26 cellular contexts compared by ENCODE assay signal in the genomic region with DNA sequence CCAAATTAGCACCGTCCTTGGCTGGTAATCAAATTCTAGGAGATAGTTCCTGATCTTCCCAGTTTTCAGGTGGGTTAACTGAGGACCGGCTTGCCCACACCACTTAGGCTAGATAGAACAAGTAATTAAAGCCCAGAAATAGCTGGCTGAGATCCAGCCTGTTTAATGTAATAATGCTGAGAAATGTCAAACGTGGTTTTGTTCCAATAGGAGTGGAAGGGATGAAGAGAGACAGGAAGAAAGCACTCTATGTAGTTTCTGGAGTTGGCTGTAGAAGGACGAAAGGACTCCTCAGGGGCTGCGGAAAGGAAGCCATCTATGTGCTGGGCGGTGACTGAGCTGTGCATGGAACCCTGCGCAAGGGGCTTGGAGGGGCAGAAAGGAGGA. TPM values are rescaled to one million over a fixed set of nuclear protein-coding genes. Genes with fewer than 3 reads are reported as not detected.
DNase-seq lines count a peak whose midpoint lies in the region; ATAC-seq and TF ChIP-seq lines count a peak whose summit lies in the region.
"Had no signal": no experiment of that assay in that cellular context is flagged by ENCODE, and none has a peak within 500 bp of the region (broad histone marks: within the 10 kb centered on the region; RNA-seq: fewer than 3 reads in every experiment).

No MANE protein-coding gene starts in this region.

- DNase-seq in left ventricle myocardium inferior (no peak), left cardiac atrium (no peak), mesenchymal stem cell (peak; percentile 62), hepatocyte (ENCODE audit: low spot score) (no peak), T-helper 1 cell (no peak), left lobe of liver (ENCODE audit: low spot score) (no peak)
- no peak for DNase-seq in activated T-cell treated with anti-CD3 and anti-CD28 coated beads, Interleukin-2, amount 50 U/mL, for 24 hours
- DNase-seq: activated CD4-positive, alpha-beta T cell treated with anti-CD3 and anti-CD28 coated beads, Interleukin-2, amount 50 U/mL, for 1 hour; activated CD8-positive, alpha-beta memory T cell treated with anti-CD3 and anti-CD28 coated beads, Interleukin-2, amount 50 U/mL, for 4 hours; activated effector memory CD4-positive, alpha-beta T cell treated with anti-CD3 and anti-CD28 coated beads, Interleukin-2, amount 50 U/mL, for 16 hours; caudate nucleus; CD4-positive, alpha-beta memory T cell; DMS79 treated with DMSO at 0.1 percent for 48 hours; hippocampal formation; islet precursor cell; NCI-H1048; NCI-H2171; OCI-M1; SIG-M5; spleen; stimulated activated CD8-positive, alpha-beta memory T cell treated with anti-CD3 and anti-CD28 coated beads, Interleukin-4, amount 100 ng/mL, for 48 hours; T-helper 17 cell had no signal

- H3K27me3 ChIP-seq in left ventricle myocardium inferior (ENCODE audit: low read depth) = no peaks in the 10 kb centered on the region
- no peaks in the 10 kb centered on the region for H3K27me3 ChIP-seq in mesenchymal stem cell (ENCODE audit: control insufficient read depth in 1 of 2, insufficient read depth in 1 of 2, low read length in 2 of 2)
- H3K27me3 ChIP-seq in hepatocyte = no peaks in the 10 kb centered on the region

- TF ChIP-seq CTCF in left ventricle myocardium inferior (IDR thresholded peaks at IDR 0.05; ENCODE audit: borderline replicate concordance) (no peak), brain (conservative IDR thresholded peaks at IDR 0.05) (no peak), hepatocyte (IDR thresholded peaks at IDR 0.05; ENCODE audit: poor library complexity) (no peak)

- WGBS in mesenchymal stem cell = 55% methylated on average over 7 of the region's 7 CpGs
- 78% methylated on average over 7 of the region's 7 CpGs for WGBS in hepatocyte (ENCODE audit: low lambda C conversion rate, missing lambda C conversion rate)

- H3K4me3 Mint-ChIP-seq in brain = no peak overlapping the region
- H3K4me3 Mint-ChIP-seq in activated T-cell treated with anti-CD3 and anti-CD28 coated beads, Interleukin-2, amount 50 U/mL, for 24 hours = no peak overlapping the region
- H3K4me3 Mint-ChIP-seq: CD4-positive, alpha-beta memory T cell; T-helper 17 cell had no signal

- H2AFZ ChIP-seq in mesenchymal stem cell (ENCODE audit: low read depth, low read length) (no peak overlapping the region), hepatocyte (no peak overlapping the region)

- H3K4me1 Mint-ChIP-seq in brain = peaks cover 55% of the 10 kb centered on the region
- peaks cover 3% of the 10 kb centered on the region for H3K4me1 Mint-ChIP-seq in activated T-cell treated with anti-CD3 and anti-CD28 coated beads, Interleukin-2, amount 50 U/mL, for 24 hours (ENCODE audit: low read depth)

- peak overlapping the region; percentile 7 to 35 for H3K4ac ChIP-seq in mesenchymal stem cell (ENCODE audit: low read depth in 1 of 2, low read length in 2 of 2)

- H3K4me1 ChIP-seq in left ventricle myocardium inferior (peaks cover 96% of the 10 kb centered on the region), mesenchymal stem cell (ENCODE audit: control insufficient read depth, insufficient read depth, low read depth, low read length) (peaks cover 38% of the 10 kb centered on the region), hepatocyte (ENCODE audit: insufficient read depth) (no peaks in the 10 kb centered on the region)

- H3K9me2 ChIP-seq in hepatocyte (replicated peaks; ENCODE audit: insufficient read depth) = no peaks in the 10 kb centered on the region

- H3K9ac ChIP-seq in mesenchymal stem cell (ENCODE audit: low read length) = peak overlapping the region; percentile 47
- H3K9ac ChIP-seq: KMS-11 had no signal

- H3K23ac ChIP-seq in mesenchymal stem cell (ENCODE audit: low read length in 2 of 2) = no peak overlapping the region

- H3K9me3 ChIP-seq in left ventricle myocardium inferior (replicated peaks) (no peaks in the 10 kb centered on the region), mesenchymal stem cell (ENCODE audit: control insufficient read depth, low read length) (no peaks in the 10 kb centered on the region), hepatocyte (ENCODE audit: low read depth) (no peaks in the 10 kb centered on the region)
- H3K9me3 ChIP-seq: spleen had no signal

- H2BK5ac ChIP-seq in mesenchymal stem cell (ENCODE audit: low read depth, low read length, poor library complexity, severe bottlenecking) = no peak overlapping the region

- no peak overlapping the region for H2BK15ac ChIP-seq in mesenchymal stem cell (ENCODE audit: low read depth, poor library complexity, severe bottlenecking)

- no peaks in the 10 kb centered on the region for H3K79me2 ChIP-seq in hepatocyte

- no peaks in the 10 kb centered on the region for H3K36me3 Mint-ChIP-seq in brain
- H3K36me3 Mint-ChIP-seq in activated T-cell treated with anti-CD3 and anti-CD28 coated beads, Interleukin-2, amount 50 U/mL, for 24 hours (ENCODE audit: low read depth) = no peaks in the 10 kb centered on the region
- H3K36me3 Mint-ChIP-seq: CD4-positive, alpha-beta memory T cell had no signal

- no peak overlapping the region for H3K4me2 ChIP-seq in mesenchymal stem cell (ENCODE audit: low read length, poor library complexity, severe bottlenecking)
- H3K4me2 ChIP-seq in hepatocyte = no peak overlapping the region
- H3K4me2 ChIP-seq: KMS-11 had no signal

- no peak overlapping the region for H2BK120ac ChIP-seq in mesenchymal stem cell (ENCODE audit: low read depth, low read length)

- H3K9me3 Mint-ChIP-seq in brain = peaks cover 0 to 2% (median 0%) of the 10 kb centered on the region in 5 experiments
- no peaks in the 10 kb centered on the region for H3K9me3 Mint-ChIP-seq in activated T-cell treated with anti-CD3 and anti-CD28 coated beads, Interleukin-2, amount 50 U/mL, for 24 hours
- H3K9me3 Mint-ChIP-seq: CD4-positive, alpha-beta memory T cell had no signal

- ATAC-seq in left cardiac atrium = no peak
- ATAC-seq in left lobe of liver = no peak
- ATAC-seq: T-helper 17 cell had no signal

- H3K18ac ChIP-seq in mesenchymal stem cell (ENCODE audit: low read depth in 1 of 2, low read length in 2 of 2) = peak overlapping the region in 1 of 2 experiments; percentile 18

- H3K4me3 ChIP-seq in left ventricle myocardium inferior (no peak overlapping the region), mesenchymal stem cell (ENCODE audit: insufficient read depth in 1 of 2, low read depth in 1 of 2, low read length in 2 of 2) (no peak overlapping the region), hepatocyte (no peak overlapping the region)
- H3K4me3 ChIP-seq: spleen had no signal

- no peak overlapping the region for H4K91ac ChIP-seq in mesenchymal stem cell (ENCODE audit: low read length)

- H3K27ac ChIP-seq in left ventricle myocardium inferior (replicated peaks) (peak overlapping the region; percentile 81), mesenchymal stem cell (ENCODE audit: low read length, poor library complexity, severe bottlenecking) (no peak overlapping the region), hepatocyte (no peak overlapping the region)
- H3K27ac ChIP-seq: KMS-11, spleen, VCaP had no signal

- no peaks in the 10 kb centered on the region for H3K27me3 Mint-ChIP-seq in brain
- no peaks in the 10 kb centered on the region for H3K27me3 Mint-ChIP-seq in activated T-cell treated with anti-CD3 and anti-CD28 coated beads, Interleukin-2, amount 50 U/mL, for 24 hours
- H3K27me3 Mint-ChIP-seq: CD4-positive, alpha-beta memory T cell had no signal

- H3K36me3 ChIP-seq in left ventricle myocardium inferior = no peaks in the 10 kb centered on the region
- no peaks in the 10 kb centered on the region for H3K36me3 ChIP-seq in mesenchymal stem cell (ENCODE audit: control insufficient read depth in 1 of 2, insufficient read depth in 2 of 2, low read depth in 1 of 2, low read length in 2 of 2)
- H3K36me3 ChIP-seq in hepatocyte (replicated peaks; ENCODE audit: insufficient read depth, low read depth) = no peaks in the 10 kb centered on the region
- H3K36me3 ChIP-seq: spleen had no signal

- no peak overlapping the region for H3K14ac ChIP-seq in mesenchymal stem cell (ENCODE audit: low read length in 2 of 2)

- H2AK5ac ChIP-seq in mesenchymal stem cell (ENCODE audit: low read length, severe bottlenecking) = no peak overlapping the region

- no peaks in the 10 kb centered on the region for H4K20me1 ChIP-seq in hepatocyte (ENCODE audit: insufficient read depth, poor library complexity, severe bottlenecking)

- peak overlapping the region; percentile 45 to 80 for H2BK12ac ChIP-seq in mesenchymal stem cell (ENCODE audit: low read length in 2 of 2)

- peaks cover 25% of the 10 kb centered on the region for H3K79me1 ChIP-seq in mesenchymal stem cell (replicated peaks; ENCODE audit: low read length, poor library complexity, severe bottlenecking)

- intact Hi-C loops in left ventricle myocardium inferior (cut with micrococcal nuclease) (no loop called here), left cardiac atrium (cut with DNase I) (loop anchor here in 1 of 2 donors (5.0 kb wide), 1 partner anchor 235 kb away; no protein-coding TSS in a partner anchor)

- H4K8ac ChIP-seq in mesenchymal stem cell (ENCODE audit: low read length) = no peak overlapping the region

- H3K27ac Mint-ChIP-seq in brain = peak overlapping the region in 3 of 5 experiments; percentile 18 to 23 (median 19)
- H3K27ac Mint-ChIP-seq in activated T-cell treated with anti-CD3 and anti-CD28 coated beads, Interleukin-2, amount 50 U/mL, for 24 hours = no peak overlapping the region
- H3K27ac Mint-ChIP-seq: CD4-positive, alpha-beta memory T cell; progenitor cell of endocrine pancreas; T-helper 17 cell had no signal

RNA-seq across cellular contexts. Expression of a gene that starts 18.6 kb away (rescaled TPM):
- total RNA-seq in left ventricle myocardium inferior (74.8 TPM), left cardiac atrium (10 to 100 TPM; 20.7 to 34.8 TPM), hepatocyte (15.0 and 15.2 TPM in 2 replicates), left lobe of liver (4.6 TPM)
- polyA plus RNA-seq in brain (ENCODE audit: insufficient read depth, low read depth, low replicate concordance) (55.4 TPM), hepatocyte (18.3 and 18.8 TPM in 2 replicates)
- polyA plus RNA-seq in mesenchymal stem cell (2013, experiment 1 of 2) = 51.4 TPM
- 45.4 TPM for polyA plus RNA-seq in mesenchymal stem cell (2013, experiment 2 of 2)

RNA-seq across cellular contexts. Expression of a gene that starts 50.6 kb away (rescaled TPM):
- total RNA-seq in left ventricle myocardium inferior (41.0 TPM), left cardiac atrium (100 to 1,000 TPM in 1 of 2 donors, 10 to 100 TPM in 1; 95.1 to 154 TPM), hepatocyte (76.0 and 101 TPM in 2 replicates), left lobe of liver (67.7 TPM)
- polyA plus RNA-seq in brain (ENCODE audit: insufficient read depth, low read depth, low replicate concordance) (599 TPM), hepatocyte (47.6 and 50.9 TPM in 2 replicates)
- polyA plus RNA-seq in mesenchymal stem cell (2013, experiment 1 of 2) = 86.6 TPM
- 85.7 TPM for polyA plus RNA-seq in mesenchymal stem cell (2013, experiment 2 of 2)
